Comparison of ENCODE assay signal across 10 cellular contexts in genomic region chr18:12597775-12598174, GRCh38.
DNase-seq lines count a peak whose midpoint lies in the region; ATAC-seq, FAIRE-seq and TF ChIP-seq lines count a peak whose summit lies in the region.
"Had no signal": no experiment of that assay in that cellular context is flagged by ENCODE, and none has a peak within 500 bp of the region (broad histone marks: within the 10 kb centered on the region; RNA-seq: fewer than 3 reads in every experiment).

No MANE protein-coding gene starts in this region.

- no peaks in the 10 kb centered on the region for H3K9me3 Mint-ChIP-seq in nephron progenitor cell

- H3K36me3 Mint-ChIP-seq in nephron progenitor cell (ENCODE audit: low read depth): no peaks in the 10 kb centered on the region

- H3K27ac Mint-ChIP-seq in nephron progenitor cell: no peak overlapping the region

- peaks cover 7% of the 10 kb centered on the region for H3K4me1 Mint-ChIP-seq in nephron progenitor cell

- no peak overlapping the region for H3K4me3 Mint-ChIP-seq in nephron progenitor cell

- no peak for ATAC-seq in HG02981 (IDR thresholded peaks at IDR 0.05; ENCODE audit: unreplicated experiment)
- ATAC-seq in HG03571 (IDR thresholded peaks at IDR 0.05; ENCODE audit: unreplicated experiment): no peak
- ATAC-seq in HG02884 (IDR thresholded peaks at IDR 0.05; ENCODE audit: unreplicated experiment): no peak

- DNase-seq in H54 (ENCODE audit: insufficient read length, low spot score) (peak; percentile 53), SW480 (ENCODE audit: low spot score) (peak; percentile 39), glomerular endothelial cell (ENCODE audit: extremely low read depth, low read depth, low spot score) (peak; percentile 22), pulmonary artery endothelial cell (ENCODE audit: low read depth, low spot score) (peak; percentile 64), nephron progenitor cell (no peak)
- DNase-seq: NCI-H446; stimulated activated CD4-positive, alpha-beta T cell treated with anti-CD3 and anti-CD28 coated beads, Interleukin-15, amount 100 ng/mL, for 24 hours had no signal

- H3K27me3 Mint-ChIP-seq in nephron progenitor cell (ENCODE audit: low read depth, poor library complexity): no peaks in the 10 kb centered on the region

- no peak for TF ChIP-seq POLR2A in H54 (IDR thresholded peaks at IDR 0.05; ENCODE audit: low read depth, low read length)

- peak; percentile 91 for FAIRE-seq in H54 (lab: Jason Lieb, UNC)

- TF ChIP-seq CTCF in nephron progenitor cell (IDR thresholded peaks at IDR 0.05): no peak
